In the genomic region with DNA sequence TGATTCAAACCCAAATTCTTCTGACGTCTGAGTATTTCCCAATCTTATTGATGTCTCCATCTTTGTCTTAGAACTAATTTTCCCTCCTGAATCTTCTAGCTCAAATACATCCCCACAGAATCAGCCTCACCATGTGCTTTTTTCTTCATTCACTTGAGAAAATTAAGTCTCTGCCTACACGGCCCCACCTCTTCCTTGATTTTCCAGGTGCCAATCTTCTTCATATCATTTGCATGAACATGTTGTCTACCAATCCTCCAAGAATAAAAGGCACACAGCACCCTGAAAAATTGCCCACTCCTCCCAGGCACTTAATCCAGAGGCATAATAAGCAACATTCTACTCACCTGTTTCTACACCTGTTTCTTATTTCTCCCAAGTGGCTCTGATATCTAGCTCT, we compare ENCODE assay signal across 13 cellular contexts.
DNase-seq lines count a peak whose midpoint lies in the region.
"Had no signal": no experiment of that assay in that cellular context is flagged by ENCODE, and none has a peak within 500 bp of the region (broad histone marks: within the 10 kb centered on the region; RNA-seq: fewer than 3 reads in every experiment).

No MANE protein-coding gene starts in this region.

- H3K4me3 Mint-ChIP-seq in activated CD4-positive, alpha-beta T cell treated with anti-CD3 and anti-CD28 coated beads, Interleukin-2, amount 10 ng/mL, durations not matched to agents 24 days and 14 days: no peak overlapping the region
- H3K4me3 Mint-ChIP-seq: B cell; CD4-positive, alpha-beta T cell; CD8-positive, alpha-beta T cell had no signal

- intact Hi-C loops in activated CD4-positive, alpha-beta T cell treated with anti-CD3 and anti-CD28 coated beads, Interleukin-2, amount 10 ng/mL, durations not matched to agents 24 days and 14 days (cut with micrococcal nuclease): no loop called here

- DNase-seq in DMS79 treated with DMSO at 0.1 percent for 48 hours (lab: John Stamatoyannopoulos, UW): peak; percentile 1
- no peak for DNase-seq in DMS79 (lab: John Stamatoyannopoulos, UW)
- DNase-seq in activated CD4-positive, alpha-beta T cell treated with anti-CD3 and anti-CD28 coated beads, Interleukin-2, amount 10 ng/mL, durations not matched to agents 24 days and 14 days: peak; percentile 6
- no peak for DNase-seq in activated CD4-positive, alpha-beta T cell treated with anti-CD3 and anti-CD28 coated beads for 1 hour
- peak; percentile 58 for DNase-seq in putamen (ENCODE audit: low spot score)
- no peak for DNase-seq in NCI-H1092 treated with DMSO at 0.1 percent for 48 hours (lab: John Stamatoyannopoulos, UW)
- DNase-seq: AML-193; Caco-2; Calu3; CD4-positive, alpha-beta T cell; CD8-positive, alpha-beta T cell; GF-D8 had no signal

- H3K27me3 Mint-ChIP-seq in activated CD4-positive, alpha-beta T cell treated with anti-CD3 and anti-CD28 coated beads, Interleukin-2, amount 10 ng/mL, durations not matched to agents 24 days and 14 days: no peaks in the 10 kb centered on the region
- H3K27me3 Mint-ChIP-seq: B cell; CD4-positive, alpha-beta T cell had no signal

- no peaks in the 10 kb centered on the region for H3K36me3 Mint-ChIP-seq in activated CD4-positive, alpha-beta T cell treated with anti-CD3 and anti-CD28 coated beads, Interleukin-2, amount 10 ng/mL, durations not matched to agents 24 days and 14 days (ENCODE audit: low read depth)
- H3K36me3 Mint-ChIP-seq: CD8-positive, alpha-beta T cell had no signal

- no peak overlapping the region for H3K27ac Mint-ChIP-seq in activated CD4-positive, alpha-beta T cell treated with anti-CD3 and anti-CD28 coated beads, Interleukin-2, amount 10 ng/mL, durations not matched to agents 24 days and 14 days
- H3K27ac Mint-ChIP-seq: B cell; CD4-positive, alpha-beta T cell; CD8-positive, alpha-beta T cell had no signal

- no peaks in the 10 kb centered on the region for H3K4me1 Mint-ChIP-seq in activated CD4-positive, alpha-beta T cell treated with anti-CD3 and anti-CD28 coated beads, Interleukin-2, amount 10 ng/mL, durations not matched to agents 24 days and 14 days
- H3K4me1 Mint-ChIP-seq: B cell had no signal

- H3K9me3 Mint-ChIP-seq in activated CD4-positive, alpha-beta T cell treated with anti-CD3 and anti-CD28 coated beads, Interleukin-2, amount 10 ng/mL, durations not matched to agents 24 days and 14 days: peaks cover 12% of the 10 kb centered on the region

Comparison
In these comparisons a context has a peak if more than half of its experiments do, and no peak if none do; other contexts are left out.
1. DNase-seq: peak in DMS79 treated with DMSO at 0.1 percent for 48 hours (single experiment), activated CD4-positive, alpha-beta T cell treated with anti-CD3 and anti-CD28 coated beads, Interleukin-2, amount 10 ng/mL, durations not matched to agents 24 days and 14 days (single experiment) and putamen (single experiment); none in DMS79 (single experiment), activated CD4-positive, alpha-beta T cell treated with anti-CD3 and anti-CD28 coated beads for 1 hour (single experiment) and NCI-H1092 treated with DMSO at 0.1 percent for 48 hours (single experiment).